Comparison of ENCODE assay signal across 33 cellular contexts in genomic region chr6:149265945-149266344, GRCh38.
"Had no signal": no experiment of that assay in that cellular context is flagged by ENCODE, and none has a peak within 500 bp of the region (broad histone marks: within the 10 kb centered on the region; RNA-seq: fewer than 3 reads in every experiment).

No MANE protein-coding gene starts in this region.

- H3K27me3 ChIP-seq: esophagus muscularis mucosa, ovary, sigmoid colon, suprapubic skin, tibial artery, upper lobe of right lung had no signal

- H3K4me3 ChIP-seq: esophagus muscularis mucosa, heart left ventricle, ovary, prostate gland, sigmoid colon, suprapubic skin, tibial artery, upper lobe of right lung had no signal

- H3K27me3 Mint-ChIP-seq: activated CD4-positive, alpha-beta T cell treated with anti-CD3 and anti-CD28 coated beads, Interleukin-2, amount 10 ng/mL, durations not matched to agents 7 days and 5 days; activated CD8-positive, alpha-beta T cell treated with anti-CD3 and anti-CD28 coated beads for 36 hours; naive thymus-derived CD4-positive, alpha-beta T cell had no signal

- H3K27ac Mint-ChIP-seq: activated CD4-positive, alpha-beta T cell treated with anti-CD3 and anti-CD28 coated beads, Interleukin-2, amount 10 ng/mL, durations not matched to agents 7 days and 5 days; activated CD8-positive, alpha-beta T cell treated with anti-CD3 and anti-CD28 coated beads for 36 hours; endodermal cell; immature natural killer cell; mesothelial cell of epicardium had no signal

- H3K27ac ChIP-seq: esophagus muscularis mucosa, foreskin keratinocyte, heart left ventricle, ovary, prostate gland, sigmoid colon, suprapubic skin, tibial artery, upper lobe of right lung, VCaP had no signal

- H3K4me3 Mint-ChIP-seq: activated CD4-positive, alpha-beta T cell treated with anti-CD3 and anti-CD28 coated beads, Interleukin-2, amount 10 ng/mL, durations not matched to agents 7 days and 5 days; activated CD8-positive, alpha-beta T cell treated with anti-CD3 and anti-CD28 coated beads for 36 hours; endodermal cell; immature natural killer cell; mesothelial cell of epicardium had no signal

- H3K9me3 Mint-ChIP-seq: activated CD8-positive, alpha-beta T cell treated with anti-CD3 and anti-CD28 coated beads for 36 hours; endodermal cell; immature natural killer cell; mesothelial cell of epicardium had no signal

- DNase-seq: activated CD4-positive, alpha-beta T cell treated with anti-CD3 and anti-CD28 coated beads, Interleukin-2, amount 10 ng/mL, durations not matched to agents 7 days and 5 days; activated CD4-positive, CD25-positive, alpha-beta regulatory T cell treated with anti-CD3 and anti-CD28 coated beads, Interleukin-2, amount 50 U/mL, for 72 hours; activated CD8-positive, alpha-beta T cell treated with anti-CD3 and anti-CD28 coated beads for 36 hours; activated effector memory CD4-positive, alpha-beta T cell treated with Interleukin-2 at 50 U/mL for 16 hours; activated naive CD4-positive, alpha-beta T cell treated with Interleukin-2 at 50 U/mL for 16 hours; activated T-cell treated with anti-CD3 and anti-CD28 coated beads, Interleukin-2, amount 50 U/mL, for 48 hours; amygdala; caudate nucleus; cortex of kidney; endodermal cell; foreskin keratinocyte; heart left ventricle; hypothalamus; immature natural killer cell; kidney; left colon; mammary epithelial cell; naive thymus-derived CD4-positive, alpha-beta T cell; ovary; sigmoid colon; small intestine; stimulated activated CD4-positive, alpha-beta T cell treated with anti-CD3 and anti-CD28 coated beads, Interleukin-1b, Interleukin-23, amount 100 ng/mL, for 48 hours; stimulated activated CD4-positive, alpha-beta T cell treated with anti-CD3 and anti-CD28 coated beads, Interleukin-4, amount 100 ng/mL, for 4 hours; stimulated activated CD8-positive, alpha-beta memory T cell treated with anti-CD3 and anti-CD28 coated beads, Interleukin-4, amount 100 ng/mL, for 48 hours; stimulated activated naive CD4-positive, alpha-beta T cell; T-helper 1 cell; tibial artery; upper lobe of right lung had no signal

- H3K4me1 ChIP-seq: esophagus muscularis mucosa, foreskin keratinocyte, prostate gland, sigmoid colon, suprapubic skin, tibial artery, upper lobe of right lung had no signal

- ATAC-seq: activated CD8-positive, alpha-beta T cell treated with anti-CD3 and anti-CD28 coated beads for 36 hours; foreskin keratinocyte; heart left ventricle; left colon; upper lobe of right lung had no signal

- H3K36me3 Mint-ChIP-seq: immature natural killer cell, mesothelial cell of epicardium had no signal

- H3K4me1 Mint-ChIP-seq: endodermal cell had no signal
